ENCODE assay signal across 15 cellular contexts in genomic region chr5:61702784-61703183, GRCh38.
DNase-seq lines count a peak whose midpoint lies in the region; ATAC-seq lines count a peak whose summit lies in the region.
"Had no signal": no experiment of that assay in that cellular context is flagged by ENCODE, and none has a peak within 500 bp of the region (broad histone marks: within the 10 kb centered on the region; RNA-seq: fewer than 3 reads in every experiment).

No MANE protein-coding gene starts in this region.

- no peak for DNase-seq in activated naive CD4-positive, alpha-beta T cell treated with anti-CD3 and anti-CD28 coated beads for 36 hours
- no peak for DNase-seq in NCI-H128 (lab: John Stamatoyannopoulos, UW; ENCODE audit: unreplicated experiment)
- no peak for DNase-seq in hypothalamus (lab: John Stamatoyannopoulos, UW)
- DNase-seq in natural killer cell treated with Interleukin-12 subunit alpha and Interleukin-12 subunit beta and Interleukin-15 and Interleukin-18, amount 100 ng/mL, for 72 hours (ENCODE audit: low spot score): no peak
- no peak for DNase-seq in KG1 (lab: John Stamatoyannopoulos, UW)
- DNase-seq: activated CD4-positive, CD25-positive, alpha-beta regulatory T cell; activated naive CD8-positive, alpha-beta T cell treated with anti-CD3 and anti-CD28 coated beads, Interleukin-2, amount 10 ng/mL, durations not matched to agents 7 days and 5 days; GF-D8; IMR-90; NCI-H1436; NCI-H510A; stomach had no signal

- CTCF ChIA-PET in activated naive CD4-positive, alpha-beta T cell treated with anti-CD3 and anti-CD28 coated beads for 36 hours (lab: Charles Lee): interaction anchor here (0.6 kb wide), 1 partner anchor 20 kb away, joined by 3 read pairs; no protein-coding TSS in a partner anchor

- H3K4me1 Mint-ChIP-seq in activated naive CD4-positive, alpha-beta T cell treated with anti-CD3 and anti-CD28 coated beads, Interleukin-2, amount 50 U/mL, for 24 hours: no peaks in the 10 kb centered on the region
- H3K4me1 Mint-ChIP-seq in activated naive CD4-positive, alpha-beta T cell treated with anti-CD3 and anti-CD28 coated beads for 36 hours (ENCODE audit: low read depth): no peaks in the 10 kb centered on the region
- H3K4me1 Mint-ChIP-seq in natural killer cell treated with Interleukin-12 subunit alpha and Interleukin-12 subunit beta and Interleukin-15 and Interleukin-18, amount 100 ng/mL, for 72 hours (ENCODE audit: low read depth in 2 of 2): no peaks in the 10 kb centered on the region
- H3K4me1 Mint-ChIP-seq: activated naive CD8-positive, alpha-beta T cell treated with anti-CD3 and anti-CD28 coated beads, Interleukin-2, amount 10 ng/mL, durations not matched to agents 7 days and 5 days had no signal

- no peak overlapping the region for H3K4me3 Mint-ChIP-seq in activated naive CD4-positive, alpha-beta T cell treated with anti-CD3 and anti-CD28 coated beads, Interleukin-2, amount 50 U/mL, for 24 hours
- H3K4me3 Mint-ChIP-seq in activated naive CD4-positive, alpha-beta T cell treated with anti-CD3 and anti-CD28 coated beads for 36 hours: no peak overlapping the region
- H3K4me3 Mint-ChIP-seq in natural killer cell treated with Interleukin-12 subunit alpha and Interleukin-12 subunit beta and Interleukin-15 and Interleukin-18, amount 100 ng/mL, for 72 hours: no peak overlapping the region
- H3K4me3 Mint-ChIP-seq: activated naive CD8-positive, alpha-beta T cell treated with anti-CD3 and anti-CD28 coated beads, Interleukin-2, amount 10 ng/mL, durations not matched to agents 7 days and 5 days had no signal

- H3K27ac Mint-ChIP-seq in activated naive CD4-positive, alpha-beta T cell treated with anti-CD3 and anti-CD28 coated beads, Interleukin-2, amount 50 U/mL, for 24 hours: peak overlapping the region; percentile 26
- H3K27ac Mint-ChIP-seq in activated naive CD4-positive, alpha-beta T cell treated with anti-CD3 and anti-CD28 coated beads for 36 hours: no peak overlapping the region
- H3K27ac Mint-ChIP-seq in natural killer cell treated with Interleukin-12 subunit alpha and Interleukin-12 subunit beta and Interleukin-15 and Interleukin-18, amount 100 ng/mL, for 72 hours: no peak overlapping the region
- H3K27ac Mint-ChIP-seq: activated naive CD8-positive, alpha-beta T cell treated with anti-CD3 and anti-CD28 coated beads, Interleukin-2, amount 10 ng/mL, durations not matched to agents 7 days and 5 days had no signal

- H3K27me3 Mint-ChIP-seq in activated naive CD4-positive, alpha-beta T cell treated with anti-CD3 and anti-CD28 coated beads, Interleukin-2, amount 50 U/mL, for 24 hours: peaks cover 5% of the 10 kb centered on the region
- H3K27me3 Mint-ChIP-seq in activated naive CD4-positive, alpha-beta T cell treated with anti-CD3 and anti-CD28 coated beads for 36 hours (ENCODE audit: low read depth): peaks cover 6% of the 10 kb centered on the region
- peaks cover 7 to 12% of the 10 kb centered on the region in 2 donors for H3K27me3 Mint-ChIP-seq in natural killer cell treated with Interleukin-12 subunit alpha and Interleukin-12 subunit beta and Interleukin-15 and Interleukin-18, amount 100 ng/mL, for 72 hours

- ATAC-seq in HG02588 (IDR thresholded peaks at IDR 0.05; ENCODE audit: unreplicated experiment) (peak; percentile 26), HG03460 (IDR thresholded peaks at IDR 0.05; ENCODE audit: unreplicated experiment) (peak; percentile 8)
- no peak for ATAC-seq in natural killer cell treated with Interleukin-12 subunit alpha and Interleukin-12 subunit beta and Interleukin-15 and Interleukin-18, amount 100 ng/mL, for 72 hours

- intact Hi-C loops in activated naive CD4-positive, alpha-beta T cell treated with anti-CD3 and anti-CD28 coated beads for 36 hours (cut with micrococcal nuclease): no loop called here

- no peaks in the 10 kb centered on the region for H3K9me3 Mint-ChIP-seq in activated naive CD4-positive, alpha-beta T cell treated with anti-CD3 and anti-CD28 coated beads, Interleukin-2, amount 50 U/mL, for 24 hours
- H3K9me3 Mint-ChIP-seq in activated naive CD4-positive, alpha-beta T cell treated with anti-CD3 and anti-CD28 coated beads for 36 hours: no peaks in the 10 kb centered on the region
- no peaks in the 10 kb centered on the region for H3K9me3 Mint-ChIP-seq in natural killer cell treated with Interleukin-12 subunit alpha and Interleukin-12 subunit beta and Interleukin-15 and Interleukin-18, amount 100 ng/mL, for 72 hours

- no peaks in the 10 kb centered on the region for H3K36me3 Mint-ChIP-seq in activated naive CD4-positive, alpha-beta T cell treated with anti-CD3 and anti-CD28 coated beads, Interleukin-2, amount 50 U/mL, for 24 hours
- H3K36me3 Mint-ChIP-seq in activated naive CD4-positive, alpha-beta T cell treated with anti-CD3 and anti-CD28 coated beads for 36 hours (ENCODE audit: low read depth): no peaks in the 10 kb centered on the region
- no peaks in the 10 kb centered on the region for H3K36me3 Mint-ChIP-seq in natural killer cell treated with Interleukin-12 subunit alpha and Interleukin-12 subunit beta and Interleukin-15 and Interleukin-18, amount 100 ng/mL, for 72 hours
- H3K36me3 Mint-ChIP-seq: activated naive CD8-positive, alpha-beta T cell treated with anti-CD3 and anti-CD28 coated beads, Interleukin-2, amount 10 ng/mL, durations not matched to agents 7 days and 5 days had no signal

Comparison
In these comparisons a context has a peak if more than half of its experiments do, and no peak if none do; other contexts are left out.
1. ATAC-seq: peak in HG02588 (single experiment) and HG03460 (single experiment); none in natural killer cell treated with Interleukin-12 subunit alpha and Interleukin-12 subunit beta and Interleukin-15 and Interleukin-18, amount 100 ng/mL, for 72 hours (0 of 2).